Comparison of ENCODE assay signal across 30 cellular contexts in genomic region chr17:70796757-70797156, GRCh38.
"Had no signal": no experiment of that assay in that cellular context is flagged by ENCODE, and none has a peak within 500 bp of the region (broad histone marks: within the 10 kb centered on the region; RNA-seq: fewer than 3 reads in every experiment).

No MANE protein-coding gene starts in this region.

- H3K4me1 Mint-ChIP-seq: activated naive CD4-positive, alpha-beta T cell treated with anti-CD3 and anti-CD28 coated beads, Interleukin-2, amount 10 ng/mL, durations not matched to agents 7 days and 5 days; activated naive CD8-positive, alpha-beta T cell treated with anti-CD3 and anti-CD28 coated beads, Interleukin-2, amount 10 ng/mL, durations not matched to agents 7 days and 5 days; immature natural killer cell; stimulated activated naive B cell treated with anti-CD40 and anti-IgM and Interleukin-4, amounts not matched to agents 10 μg/mL and 1 μg/mL and 100 μg/mL, for 72 hours had no signal

- H3K36me3 ChIP-seq: ascending aorta, brain microvascular endothelial cell, gastroesophageal sphincter, right atrium auricular region, stomach, thyroid gland, upper lobe of left lung had no signal

- DNase-seq: activated CD4-positive, alpha-beta T cell treated with anti-CD3 and anti-CD28 coated beads for 48 hours; activated CD4-positive, alpha-beta T cell treated with anti-CD3 and anti-CD28 coated beads, Interleukin-2, amount 50 U/mL, for 48 hours; activated CD8-positive, alpha-beta memory T cell treated with anti-CD3 and anti-CD28 coated beads, Interleukin-2, amount 50 U/mL, for 4 hours; activated gamma-delta T cell; activated naive CD4-positive, alpha-beta T cell treated with anti-CD3 and anti-CD28 coated beads, Interleukin-2, amount 10 ng/mL, durations not matched to agents 7 days and 5 days; activated naive CD8-positive, alpha-beta T cell treated with anti-CD3 and anti-CD28 coated beads, Interleukin-2, amount 10 ng/mL, durations not matched to agents 7 days and 5 days; activated T-cell treated with anti-CD3 and anti-CD28 coated beads, Interleukin-2, amount 50 U/mL, for 1 hour; dorsolateral prefrontal cortex; effector memory CD4-positive, alpha-beta T cell; head of caudate nucleus; hypothalamus; immature natural killer cell; naive thymus-derived CD4-positive, alpha-beta T cell; nucleus accumbens; stimulated activated CD4-positive, alpha-beta T cell treated with anti-CD3 and anti-CD28 coated beads, Interleukin-15, amount 100 ng/mL, for 24 hours; stimulated activated CD4-positive, alpha-beta T cell treated with anti-CD3 and anti-CD28 coated beads, Interleukin-2, amount 100 ng/mL, for 24 hours; stimulated activated naive B cell treated with anti-CD40 and anti-IgM and Interleukin-4, amounts not matched to agents 10 μg/mL and 1 μg/mL and 100 μg/mL, for 72 hours; stomach; T-helper 9 cell; thyroid gland; upper lobe of left lung had no signal

- H3K4me3 ChIP-seq: ascending aorta, coronary artery, dorsolateral prefrontal cortex, gastroesophageal sphincter, right atrium auricular region, stomach, thyroid gland, upper lobe of left lung had no signal

- H3K4me1 ChIP-seq: ascending aorta, gastroesophageal sphincter, right atrium auricular region, stomach, thyroid gland, upper lobe of left lung had no signal

- H3K27me3 ChIP-seq: ascending aorta, brain microvascular endothelial cell, dorsolateral prefrontal cortex, gastroesophageal sphincter, right atrium auricular region, stomach, thyroid gland, upper lobe of left lung had no signal

- H3K9me3 Mint-ChIP-seq: activated naive CD8-positive, alpha-beta T cell treated with anti-CD3 and anti-CD28 coated beads, Interleukin-2, amount 10 ng/mL, durations not matched to agents 7 days and 5 days had no signal

- H3K27me3 Mint-ChIP-seq: activated naive CD4-positive, alpha-beta T cell treated with anti-CD3 and anti-CD28 coated beads, Interleukin-2, amount 10 ng/mL, durations not matched to agents 7 days and 5 days; activated naive CD8-positive, alpha-beta T cell treated with anti-CD3 and anti-CD28 coated beads, Interleukin-2, amount 10 ng/mL, durations not matched to agents 7 days and 5 days; stimulated activated naive B cell treated with anti-CD40 and anti-IgM and Interleukin-4, amounts not matched to agents 10 μg/mL and 1 μg/mL and 100 μg/mL, for 72 hours had no signal

- H3K27ac ChIP-seq: ascending aorta, brain microvascular endothelial cell, coronary artery, dorsolateral prefrontal cortex, gastroesophageal sphincter, right atrium auricular region, stomach, thyroid gland, upper lobe of left lung, VCaP had no signal

- H3K36me3 Mint-ChIP-seq: activated naive CD4-positive, alpha-beta T cell treated with anti-CD3 and anti-CD28 coated beads, Interleukin-2, amount 10 ng/mL, durations not matched to agents 7 days and 5 days; activated naive CD8-positive, alpha-beta T cell treated with anti-CD3 and anti-CD28 coated beads, Interleukin-2, amount 10 ng/mL, durations not matched to agents 7 days and 5 days; mesothelial cell of epicardium; naive thymus-derived CD4-positive, alpha-beta T cell; stimulated activated naive B cell treated with anti-CD40 and anti-IgM and Interleukin-4, amounts not matched to agents 10 μg/mL and 1 μg/mL and 100 μg/mL, for 72 hours had no signal

- H3K27ac Mint-ChIP-seq: activated naive CD4-positive, alpha-beta T cell treated with anti-CD3 and anti-CD28 coated beads, Interleukin-2, amount 10 ng/mL, durations not matched to agents 7 days and 5 days; activated naive CD8-positive, alpha-beta T cell treated with anti-CD3 and anti-CD28 coated beads, Interleukin-2, amount 10 ng/mL, durations not matched to agents 7 days and 5 days; activated T-helper 1 cell treated with anti-CD3 and anti-CD28 coated beads, Interleukin-12 subunit alpha, Interleukin-12 subunit beta, Interleukin-2, Interleukin-4 antibody, amounts not matched to agents 30 ng/mL and 10 ng/mL and 1 ng/mL, durations not matched to agents 14 hours and 24 hours and 36 hours; immature natural killer cell; mesothelial cell of epicardium; naive thymus-derived CD4-positive, alpha-beta T cell; stimulated activated naive B cell treated with anti-CD40 and anti-IgM and Interleukin-4, amounts not matched to agents 10 μg/mL and 1 μg/mL and 100 μg/mL, for 72 hours had no signal

- H3K4me3 Mint-ChIP-seq: activated naive CD4-positive, alpha-beta T cell treated with anti-CD3 and anti-CD28 coated beads, Interleukin-2, amount 10 ng/mL, durations not matched to agents 7 days and 5 days; activated naive CD8-positive, alpha-beta T cell treated with anti-CD3 and anti-CD28 coated beads, Interleukin-2, amount 10 ng/mL, durations not matched to agents 7 days and 5 days; activated T-helper 1 cell treated with anti-CD3 and anti-CD28 coated beads, Interleukin-12 subunit alpha, Interleukin-12 subunit beta, Interleukin-2, Interleukin-4 antibody, amounts not matched to agents 30 ng/mL and 10 ng/mL and 1 ng/mL, durations not matched to agents 14 hours and 24 hours and 36 hours; immature natural killer cell; mesothelial cell of epicardium; naive thymus-derived CD4-positive, alpha-beta T cell; stimulated activated naive B cell treated with anti-CD40 and anti-IgM and Interleukin-4, amounts not matched to agents 10 μg/mL and 1 μg/mL and 100 μg/mL, for 72 hours had no signal

- H3K9me3 ChIP-seq: ascending aorta, gastroesophageal sphincter, stomach, thyroid gland, upper lobe of left lung had no signal

- ATAC-seq: activated CD4-positive, CD25-positive, alpha-beta regulatory T cell treated with anti-CD3 and anti-CD28 coated beads, Interleukin-2, amount 50 U/mL, for 24 hours; gastroesophageal sphincter; naive thymus-derived CD4-positive, alpha-beta T cell; stimulated activated naive B cell treated with anti-CD40 and anti-IgM and Interleukin-4, amounts not matched to agents 10 μg/mL and 1 μg/mL and 100 μg/mL, for 72 hours had no signal
